1 cellular context compared by ENCODE assay signal in genomic region chr14:103611215-103611614, GRCh38.
TF ChIP-seq lines count a peak whose summit lies in the region.

No MANE protein-coding gene starts in this region.

TF ChIP-seq in K562, 482 proteins besides CTCF, POLR2A, EP300 and RAD21:
- TF ChIP-seq, protein P1, sequence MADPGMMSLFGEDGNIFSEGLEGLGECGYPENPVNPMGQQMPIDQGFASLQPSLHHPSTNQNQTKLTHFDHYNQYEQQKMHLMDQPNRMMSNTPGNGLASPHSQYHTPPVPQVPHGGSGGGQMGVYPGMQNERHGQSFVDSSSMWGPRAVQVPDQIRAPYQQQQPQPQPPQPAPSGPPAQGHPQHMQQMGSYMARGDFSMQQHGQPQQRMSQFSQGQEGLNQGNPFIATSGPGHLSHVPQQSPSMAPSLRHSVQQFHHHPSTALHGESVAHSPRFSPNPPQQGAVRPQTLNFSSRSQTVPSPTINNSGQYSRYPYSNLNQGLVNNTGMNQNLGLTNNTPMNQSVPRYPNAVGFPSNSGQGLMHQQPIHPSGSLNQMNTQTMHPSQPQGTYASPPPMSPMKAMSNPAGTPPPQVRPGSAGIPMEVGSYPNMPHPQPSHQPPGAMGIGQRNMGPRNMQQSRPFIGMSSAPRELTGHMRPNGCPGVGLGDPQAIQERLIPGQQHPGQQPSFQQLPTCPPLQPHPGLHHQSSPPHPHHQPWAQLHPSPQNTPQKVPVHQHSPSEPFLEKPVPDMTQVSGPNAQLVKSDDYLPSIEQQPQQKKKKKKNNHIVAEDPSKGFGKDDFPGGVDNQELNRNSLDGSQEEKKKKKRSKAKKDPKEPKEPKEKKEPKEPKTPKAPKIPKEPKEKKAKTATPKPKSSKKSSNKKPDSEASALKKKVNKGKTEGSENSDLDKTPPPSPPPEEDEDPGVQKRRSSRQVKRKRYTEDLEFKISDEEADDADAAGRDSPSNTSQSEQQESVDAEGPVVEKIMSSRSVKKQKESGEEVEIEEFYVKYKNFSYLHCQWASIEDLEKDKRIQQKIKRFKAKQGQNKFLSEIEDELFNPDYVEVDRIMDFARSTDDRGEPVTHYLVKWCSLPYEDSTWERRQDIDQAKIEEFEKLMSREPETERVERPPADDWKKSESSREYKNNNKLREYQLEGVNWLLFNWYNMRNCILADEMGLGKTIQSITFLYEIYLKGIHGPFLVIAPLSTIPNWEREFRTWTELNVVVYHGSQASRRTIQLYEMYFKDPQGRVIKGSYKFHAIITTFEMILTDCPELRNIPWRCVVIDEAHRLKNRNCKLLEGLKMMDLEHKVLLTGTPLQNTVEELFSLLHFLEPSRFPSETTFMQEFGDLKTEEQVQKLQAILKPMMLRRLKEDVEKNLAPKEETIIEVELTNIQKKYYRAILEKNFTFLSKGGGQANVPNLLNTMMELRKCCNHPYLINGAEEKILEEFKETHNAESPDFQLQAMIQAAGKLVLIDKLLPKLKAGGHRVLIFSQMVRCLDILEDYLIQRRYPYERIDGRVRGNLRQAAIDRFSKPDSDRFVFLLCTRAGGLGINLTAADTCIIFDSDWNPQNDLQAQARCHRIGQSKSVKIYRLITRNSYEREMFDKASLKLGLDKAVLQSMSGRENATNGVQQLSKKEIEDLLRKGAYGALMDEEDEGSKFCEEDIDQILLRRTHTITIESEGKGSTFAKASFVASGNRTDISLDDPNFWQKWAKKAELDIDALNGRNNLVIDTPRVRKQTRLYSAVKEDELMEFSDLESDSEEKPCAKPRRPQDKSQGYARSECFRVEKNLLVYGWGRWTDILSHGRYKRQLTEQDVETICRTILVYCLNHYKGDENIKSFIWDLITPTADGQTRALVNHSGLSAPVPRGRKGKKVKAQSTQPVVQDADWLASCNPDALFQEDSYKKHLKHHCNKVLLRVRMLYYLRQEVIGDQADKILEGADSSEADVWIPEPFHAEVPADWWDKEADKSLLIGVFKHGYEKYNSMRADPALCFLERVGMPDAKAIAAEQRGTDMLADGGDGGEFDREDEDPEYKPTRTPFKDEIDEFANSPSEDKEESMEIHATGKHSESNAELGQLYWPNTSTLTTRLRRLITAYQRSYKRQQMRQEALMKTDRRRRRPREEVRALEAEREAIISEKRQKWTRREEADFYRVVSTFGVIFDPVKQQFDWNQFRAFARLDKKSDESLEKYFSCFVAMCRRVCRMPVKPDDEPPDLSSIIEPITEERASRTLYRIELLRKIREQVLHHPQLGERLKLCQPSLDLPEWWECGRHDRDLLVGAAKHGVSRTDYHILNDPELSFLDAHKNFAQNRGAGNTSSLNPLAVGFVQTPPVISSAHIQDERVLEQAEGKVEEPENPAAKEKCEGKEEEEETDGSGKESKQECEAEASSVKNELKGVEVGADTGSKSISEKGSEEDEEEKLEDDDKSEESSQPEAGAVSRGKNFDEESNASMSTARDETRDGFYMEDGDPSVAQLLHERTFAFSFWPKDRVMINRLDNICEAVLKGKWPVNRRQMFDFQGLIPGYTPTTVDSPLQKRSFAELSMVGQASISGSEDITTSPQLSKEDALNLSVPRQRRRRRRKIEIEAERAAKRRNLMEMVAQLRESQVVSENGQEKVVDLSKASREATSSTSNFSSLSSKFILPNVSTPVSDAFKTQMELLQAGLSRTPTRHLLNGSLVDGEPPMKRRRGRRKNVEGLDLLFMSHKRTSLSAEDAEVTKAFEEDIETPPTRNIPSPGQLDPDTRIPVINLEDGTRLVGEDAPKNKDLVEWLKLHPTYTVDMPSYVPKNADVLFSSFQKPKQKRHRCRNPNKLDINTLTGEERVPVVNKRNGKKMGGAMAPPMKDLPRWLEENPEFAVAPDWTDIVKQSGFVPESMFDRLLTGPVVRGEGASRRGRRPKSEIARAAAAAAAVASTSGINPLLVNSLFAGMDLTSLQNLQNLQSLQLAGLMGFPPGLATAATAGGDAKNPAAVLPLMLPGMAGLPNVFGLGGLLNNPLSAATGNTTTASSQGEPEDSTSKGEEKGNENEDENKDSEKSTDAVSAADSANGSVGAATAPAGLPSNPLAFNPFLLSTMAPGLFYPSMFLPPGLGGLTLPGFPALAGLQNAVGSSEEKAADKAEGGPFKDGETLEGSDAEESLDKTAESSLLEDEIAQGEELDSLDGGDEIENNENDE (IDR thresholded peaks at IDR 0.05; ENCODE audit: low read depth, low read length), result no peak
- TF ChIP-seq CXXC5 (CRISPR knock-in tag; IDR thresholded peaks at IDR 0.05), result no peak
- TF ChIP-seq CBX1 (IDR thresholded peaks at IDR 0.05; ENCODE audit: low read depth), result 0 out of 2 replicates have a peak, but pooled peaks have one; percentile 30
- TF ChIP-seq ZNF263 (CRISPR knock-in tag; IDR thresholded peaks at IDR 0.05; ENCODE audit: borderline replicate concordance), result no peak
- 0 out of 2 replicates have a peak, but pooled peaks have one; percentile 59 for TF ChIP-seq CBX5 (IDR thresholded peaks at IDR 0.05; ENCODE audit: borderline replicate concordance, low read depth)
- no peak for TF ChIP-seq ZNF3 (CRISPR knock-in tag; IDR thresholded peaks at IDR 0.05)
- no peak for TF ChIP-seq ZNF277 (CRISPR knock-in tag; IDR thresholded peaks at IDR 0.05; ENCODE audit: borderline replicate concordance)
- peak in 1 of 2 experiments; percentile 58; a peak in 2 of 3 replicates for TF ChIP-seq CBX3 (IDR thresholded peaks at IDR 0.05; ENCODE audit: borderline replicate concordance in 1 of 2, low read length in 2 of 2)
- no peak for TF ChIP-seq ZNF175 (CRISPR knock-in tag; IDR thresholded peaks at IDR 0.05; ENCODE audit: low read depth)
- TF ChIP-seq KAT8 (IDR thresholded peaks at IDR 0.05; ENCODE audit: low read depth), result no peak
- no peak for TF ChIP-seq TFE3 (CRISPR knock-in tag; IDR thresholded peaks at IDR 0.05)
- TF ChIP-seq, protein P2, sequence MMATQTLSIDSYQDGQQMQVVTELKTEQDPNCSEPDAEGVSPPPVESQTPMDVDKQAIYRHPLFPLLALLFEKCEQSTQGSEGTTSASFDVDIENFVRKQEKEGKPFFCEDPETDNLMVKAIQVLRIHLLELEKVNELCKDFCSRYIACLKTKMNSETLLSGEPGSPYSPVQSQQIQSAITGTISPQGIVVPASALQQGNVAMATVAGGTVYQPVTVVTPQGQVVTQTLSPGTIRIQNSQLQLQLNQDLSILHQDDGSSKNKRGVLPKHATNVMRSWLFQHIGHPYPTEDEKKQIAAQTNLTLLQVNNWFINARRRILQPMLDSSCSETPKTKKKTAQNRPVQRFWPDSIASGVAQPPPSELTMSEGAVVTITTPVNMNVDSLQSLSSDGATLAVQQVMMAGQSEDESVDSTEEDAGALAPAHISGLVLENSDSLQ (IDR thresholded peaks at IDR 0.05), result no peak
- TF ChIP-seq ZNF707 (CRISPR knock-in tag; conservative IDR thresholded peaks at IDR 0.05), result peak; percentile 98
- no peak for TF ChIP-seq RERE (CRISPR knock-in tag; IDR thresholded peaks at IDR 0.05; ENCODE audit: borderline replicate concordance)
- TF ChIP-seq PHF8 (IDR thresholded peaks at IDR 0.05; ENCODE audit: borderline replicate concordance, low read length), result no peak
- no peak for TF ChIP-seq ZFX (CRISPR knock-in tag; IDR thresholded peaks at IDR 0.05)
- no peak for TF ChIP-seq HSF4 (CRISPR knock-in tag; IDR thresholded peaks at IDR 0.05; ENCODE audit: borderline replicate concordance)
- TF ChIP-seq, protein P3, sequence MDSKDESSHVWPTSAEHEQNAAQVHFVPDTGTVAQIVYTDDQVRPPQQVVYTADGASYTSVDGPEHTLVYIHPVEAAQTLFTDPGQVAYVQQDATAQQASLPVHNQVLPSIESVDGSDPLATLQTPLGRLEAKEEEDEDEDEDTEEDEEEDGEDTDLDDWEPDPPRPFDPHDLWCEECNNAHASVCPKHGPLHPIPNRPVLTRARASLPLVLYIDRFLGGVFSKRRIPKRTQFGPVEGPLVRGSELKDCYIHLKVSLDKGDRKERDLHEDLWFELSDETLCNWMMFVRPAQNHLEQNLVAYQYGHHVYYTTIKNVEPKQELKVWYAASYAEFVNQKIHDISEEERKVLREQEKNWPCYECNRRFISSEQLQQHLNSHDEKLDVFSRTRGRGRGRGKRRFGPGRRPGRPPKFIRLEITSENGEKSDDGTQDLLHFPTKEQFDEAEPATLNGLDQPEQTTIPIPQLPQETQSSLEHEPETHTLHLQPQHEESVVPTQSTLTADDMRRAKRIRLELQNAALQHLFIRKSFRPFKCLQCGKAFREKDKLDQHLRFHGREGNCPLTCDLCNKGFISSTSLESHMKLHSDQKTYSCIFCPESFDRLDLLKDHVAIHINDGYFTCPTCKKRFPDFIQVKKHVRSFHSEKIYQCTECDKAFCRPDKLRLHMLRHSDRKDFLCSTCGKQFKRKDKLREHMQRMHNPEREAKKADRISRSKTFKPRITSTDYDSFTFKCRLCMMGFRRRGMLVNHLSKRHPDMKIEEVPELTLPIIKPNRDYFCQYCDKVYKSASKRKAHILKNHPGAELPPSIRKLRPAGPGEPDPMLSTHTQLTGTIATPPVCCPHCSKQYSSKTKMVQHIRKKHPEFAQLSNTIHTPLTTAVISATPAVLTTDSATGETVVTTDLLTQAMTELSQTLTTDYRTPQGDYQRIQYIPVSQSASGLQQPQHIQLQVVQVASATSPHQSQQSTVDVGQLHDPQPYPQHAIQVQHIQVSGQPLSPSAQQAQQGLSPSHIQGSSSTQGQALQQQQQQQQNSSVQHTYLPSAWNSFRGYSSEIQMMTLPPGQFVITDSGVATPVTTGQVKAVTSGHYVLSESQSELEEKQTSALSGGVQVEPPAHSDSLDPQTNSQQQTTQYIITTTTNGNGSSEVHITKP (IDR thresholded peaks at IDR 0.05; ENCODE audit: partially characterized antibody), result no peak
- no peak for TF ChIP-seq FOXM1 (IDR thresholded peaks at IDR 0.05; ENCODE audit: low read depth)
- no peak for TF ChIP-seq FOXM1 (CRISPR knock-in tag; IDR thresholded peaks at IDR 0.05; ENCODE audit: low read depth)
- TF ChIP-seq TRIM28 (IDR thresholded peaks at IDR 0.05), result peak; percentile 67; the same call in 1 of the 2 replicates
- TF ChIP-seq SP1 (CRISPR knock-in tag; IDR thresholded peaks at IDR 0.05), result no peak
- no peak for TF ChIP-seq SMAD3 (CRISPR knock-in tag; conservative IDR thresholded peaks at IDR 0.05)
- TF ChIP-seq NCOA4 (IDR thresholded peaks at IDR 0.05; ENCODE audit: partially characterized antibody), result no peak
- no peak for TF ChIP-seq HOMEZ (CRISPR knock-in tag; IDR thresholded peaks at IDR 0.05)
- no peak for TF ChIP-seq TAF15 (IDR thresholded peaks at IDR 0.05; ENCODE audit: low read depth, low read length)
- no peak for TF ChIP-seq MEF2A (IDR thresholded peaks at IDR 0.05; ENCODE audit: control insufficient read depth, low read depth, low read length)
- TF ChIP-seq HNRNPK (IDR thresholded peaks at IDR 0.05; ENCODE audit: low read depth, low read length, poor library complexity, severe bottlenecking), result no peak
TF ChIP-seq in K562: peak in this region for 5.
